In the genomic region with DNA sequence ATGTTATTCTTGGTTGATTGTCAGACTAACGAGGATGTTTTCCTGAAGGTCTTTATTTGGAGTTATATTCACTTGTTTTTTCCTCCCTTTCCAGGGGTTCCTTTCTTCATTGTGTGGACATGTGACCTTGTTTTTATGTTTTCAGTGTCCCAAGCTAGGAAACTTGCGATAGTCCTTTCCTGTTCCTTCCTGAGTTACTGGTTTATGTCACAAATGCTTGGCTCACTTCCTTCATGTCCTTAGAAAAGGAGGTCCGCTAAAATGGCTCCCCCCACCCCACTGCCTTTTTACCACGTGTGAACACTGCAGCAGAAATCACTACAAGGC, we compare ENCODE assay signal across 22 cellular contexts.
DNase-seq lines count a peak whose midpoint lies in the region; ATAC-seq, FAIRE-seq and TF ChIP-seq lines count a peak whose summit lies in the region.
"Had no signal": no experiment of that assay in that cellular context is flagged by ENCODE, and none has a peak within 500 bp of the region (broad histone marks: within the 10 kb centered on the region; RNA-seq: fewer than 3 reads in every experiment).

No MANE protein-coding gene starts in this region.

- no peak for FAIRE-seq in astrocyte (lab: Jason Lieb, UNC)
- FAIRE-seq: colon, RCC 7860, small intestine, urothelium cell line had no signal

- DNase-seq in astrocyte (ENCODE audit: low read depth) (no peak), esophagus squamous epithelium (lab: John Stamatoyannopoulos, UW) (no peak), left kidney (ENCODE audit: low read depth, low spot score) (peak; percentile 15), putamen (ENCODE audit: low spot score) (peak; percentile 6), ovary (no peak), SW480 (ENCODE audit: low spot score) (no peak), natural killer cell (no peak)
- DNase-seq: activated CD4-positive, alpha-beta T cell treated with anti-CD3 and anti-CD28 coated beads for 36 hours; activated gamma-delta T cell; activated naive CD8-positive, alpha-beta T cell treated with anti-CD3 and anti-CD28 coated beads, Interleukin-2, amount 50 U/mL, for 24 hours; brain microvascular endothelial cell; NCI-H1048; NCI-H524 treated with DMSO at 0.1 percent for 48 hours; nephron progenitor cell; small intestine; stimulated activated CD4-positive, alpha-beta T cell treated with anti-CD3 and anti-CD28 coated beads, Interleukin-2, amount 100 ng/mL, for 24 hours; T-helper 2 cell had no signal

- no peaks in the 10 kb centered on the region for H3K9me3 ChIP-seq in astrocyte (ENCODE audit: insufficient read depth, low read depth, low read length)
- H3K9me3 ChIP-seq in esophagus squamous epithelium = peaks cover 0 to 5% (median 0%) of the 10 kb centered on the region in 3 donors
- no peaks in the 10 kb centered on the region for H3K9me3 ChIP-seq in ovary

- H4K20me1 ChIP-seq in astrocyte (ENCODE audit: insufficient read depth, low read length) = no peaks in the 10 kb centered on the region

- WGBS in esophagus squamous epithelium, 2 donors = 45 to 59% methylated on average over 4 of the region's 4 CpGs
- WGBS in ovary, 3 donors = 40 to 59% (median 43%) methylated on average over 4 of the region's 4 CpGs

- no peak overlapping the region for H3K27ac Mint-ChIP-seq in astrocyte (ENCODE audit: unreplicated experiment)
- H3K27ac Mint-ChIP-seq in natural killer cell = no peak overlapping the region
- H3K27ac Mint-ChIP-seq: activated CD4-positive, alpha-beta T cell treated with anti-CD3 and anti-CD28 coated beads for 36 hours; activated naive CD8-positive, alpha-beta T cell treated with anti-CD3 and anti-CD28 coated beads, Interleukin-2, amount 50 U/mL, for 24 hours; nephron progenitor cell; progenitor cell of endocrine pancreas had no signal

- H3K4me3 Mint-ChIP-seq in astrocyte (ENCODE audit: unreplicated experiment) = no peak overlapping the region
- no peak overlapping the region for H3K4me3 Mint-ChIP-seq in natural killer cell
- H3K4me3 Mint-ChIP-seq: activated CD4-positive, alpha-beta T cell treated with anti-CD3 and anti-CD28 coated beads for 36 hours; activated naive CD8-positive, alpha-beta T cell treated with anti-CD3 and anti-CD28 coated beads, Interleukin-2, amount 50 U/mL, for 24 hours; nephron progenitor cell had no signal

- no peak for ATAC-seq in HG03469 (IDR thresholded peaks at IDR 0.05; ENCODE audit: unreplicated experiment)
- ATAC-seq in natural killer cell = no peak
- ATAC-seq: activated CD4-positive, alpha-beta T cell treated with anti-CD3 and anti-CD28 coated beads for 36 hours; activated naive CD8-positive, alpha-beta T cell treated with anti-CD3 and anti-CD28 coated beads, Interleukin-2, amount 50 U/mL, for 24 hours had no signal

- H3K9me3 Mint-ChIP-seq in astrocyte (ENCODE audit: unreplicated experiment) = no peaks in the 10 kb centered on the region
- peaks cover 6 to 15% of the 10 kb centered on the region in 2 donors for H3K9me3 Mint-ChIP-seq in natural killer cell
- H3K9me3 Mint-ChIP-seq: activated naive CD8-positive, alpha-beta T cell treated with anti-CD3 and anti-CD28 coated beads, Interleukin-2, amount 50 U/mL, for 24 hours had no signal

- TF ChIP-seq POLR2A in esophagus squamous epithelium (IDR thresholded peaks at IDR 0.05) (no peak), ovary (IDR thresholded peaks at IDR 0.05) (no peak)

- H3K4me1 ChIP-seq in astrocyte (ENCODE audit: insufficient read depth, low read length) (no peaks in the 10 kb centered on the region), esophagus squamous epithelium (peaks cover 0 to 13% (median 5%) of the 10 kb centered on the region in 3 donors), ovary (ENCODE audit: insufficient read depth) (no peaks in the 10 kb centered on the region)

- intact Hi-C loops in esophagus squamous epithelium (cut with DNase I) (no loop called here), ovary (cut with DNase I) (no loop called here), natural killer cell (cut with micrococcal nuclease) (no loop called here)

- H3K27me3 ChIP-seq in astrocyte (ENCODE audit: insufficient read depth, low read length) = no peaks in the 10 kb centered on the region
- no peaks in the 10 kb centered on the region for H3K27me3 ChIP-seq in esophagus squamous epithelium
- H3K27me3 ChIP-seq in ovary = no peaks in the 10 kb centered on the region
- H3K27me3 ChIP-seq: brain microvascular endothelial cell had no signal

- H3K4me2 ChIP-seq in astrocyte (ENCODE audit: low read length) = peak overlapping the region; percentile 4

- no peak for TF ChIP-seq EP300 in ovary (IDR thresholded peaks at IDR 0.05)

- no peak overlapping the region for H3K27ac ChIP-seq in astrocyte (ENCODE audit: low read depth, low read length)
- H3K27ac ChIP-seq in esophagus squamous epithelium = peak overlapping the region in 3 of 4 donors; percentile 52 to 64 (median 53)
- H3K27ac ChIP-seq in ovary = no peak overlapping the region
- H3K27ac ChIP-seq: brain microvascular endothelial cell had no signal

- TF ChIP-seq CTCF in astrocyte (IDR thresholded peaks at IDR 0.05; ENCODE audit: insufficient read depth, low read depth, low read length) = no peak
- no peak for TF ChIP-seq CTCF in esophagus squamous epithelium (IDR thresholded peaks at IDR 0.05)
- no peak for TF ChIP-seq CTCF in ovary (IDR thresholded peaks at IDR 0.05)
- no peak for TF ChIP-seq CTCF in natural killer cell (IDR thresholded peaks at IDR 0.05)

- peak overlapping the region; percentile 0 for H2AFZ ChIP-seq in astrocyte (ENCODE audit: low read depth, low read length)

- H3K4me3 ChIP-seq in astrocyte (ENCODE audit: insufficient read depth, low read depth, low read length) (no peak overlapping the region), esophagus squamous epithelium (no peak overlapping the region), ovary (no peak overlapping the region)

- H3K9ac ChIP-seq in astrocyte (ENCODE audit: low read length) = no peak overlapping the region

- H3K4me1 Mint-ChIP-seq in astrocyte (ENCODE audit: low read depth, unreplicated experiment) = no peaks in the 10 kb centered on the region
- no peaks in the 10 kb centered on the region for H3K4me1 Mint-ChIP-seq in natural killer cell
- H3K4me1 Mint-ChIP-seq: activated CD4-positive, alpha-beta T cell treated with anti-CD3 and anti-CD28 coated beads for 36 hours; activated naive CD8-positive, alpha-beta T cell treated with anti-CD3 and anti-CD28 coated beads, Interleukin-2, amount 50 U/mL, for 24 hours had no signal

- H3K27me3 Mint-ChIP-seq in astrocyte (ENCODE audit: low read depth, unreplicated experiment) = no peaks in the 10 kb centered on the region
- no peaks in the 10 kb centered on the region for H3K27me3 Mint-ChIP-seq in natural killer cell (ENCODE audit: low read depth in 2 of 2)
- H3K27me3 Mint-ChIP-seq: activated CD4-positive, alpha-beta T cell treated with anti-CD3 and anti-CD28 coated beads for 36 hours had no signal

- no peaks in the 10 kb centered on the region for H3K36me3 ChIP-seq in astrocyte (ENCODE audit: insufficient read depth, low read length)
- H3K36me3 ChIP-seq in esophagus squamous epithelium = no peaks in the 10 kb centered on the region
- H3K36me3 ChIP-seq in ovary = no peaks in the 10 kb centered on the region
- H3K36me3 ChIP-seq: brain microvascular endothelial cell had no signal

- H3K79me2 ChIP-seq in astrocyte (ENCODE audit: insufficient read depth, low read length) = no peaks in the 10 kb centered on the region

- no peaks in the 10 kb centered on the region for H3K36me3 Mint-ChIP-seq in astrocyte (ENCODE audit: low read depth, unreplicated experiment)
- H3K36me3 Mint-ChIP-seq in natural killer cell = no peaks in the 10 kb centered on the region

Comparison
In these comparisons a context has a peak if more than half of its experiments do, and no peak if none do; other contexts are left out.
1. DNase-seq: peak in left kidney (single experiment) and putamen (single experiment); none in astrocyte (single experiment), esophagus squamous epithelium (single experiment), ovary (0 of 5), SW480 (single experiment) and natural killer cell (single experiment).
2. H3K27ac ChIP-seq: peak in esophagus squamous epithelium (3 of 4); none in astrocyte (single experiment) and ovary (0 of 2).